In genomic region chr5:139664273-139664693, GRCh38 we compare ENCODE assay signal across 1 cellular context.
TF ChIP-seq lines count a peak whose summit lies in the region.

No MANE protein-coding gene starts in this region.

TF ChIP-seq in H1, 55 proteins besides CTCF, POLR2A, EP300 and RAD21 (continued from another document):
- TF ChIP-seq CHD7 (IDR thresholded peaks at IDR 0.05; ENCODE audit: insufficient replicate concordance, low read length), result no peak
- TF ChIP-seq SUZ12 (IDR thresholded peaks at IDR 0.05; ENCODE audit: low read length), result no peak
- no peak for TF ChIP-seq JUN (IDR thresholded peaks at IDR 0.05; ENCODE audit: low read depth, low read length)
- no peak for TF ChIP-seq GTF2F1 (IDR thresholded peaks at IDR 0.05; ENCODE audit: borderline replicate concordance, low read depth, low read length)
